ENCODE assay signal across 1 cellular context in genomic region chr5:17289681-17290619, GRCh38.
TF ChIP-seq lines count a peak whose summit lies in the region.

No MANE protein-coding gene starts in this region.

TF ChIP-seq in GM23338, 12 proteins besides CTCF, POLR2A, EP300 and RAD21 (continued from another document):
- TF ChIP-seq ZNF462 (CRISPR knock-in tag; IDR thresholded peaks at IDR 0.05) (no peak), REST (IDR thresholded peaks at IDR 0.05; ENCODE audit: unreplicated experiment) (no peak)
